ENCODE assay signal across 8 cellular contexts in the genomic region with DNA sequence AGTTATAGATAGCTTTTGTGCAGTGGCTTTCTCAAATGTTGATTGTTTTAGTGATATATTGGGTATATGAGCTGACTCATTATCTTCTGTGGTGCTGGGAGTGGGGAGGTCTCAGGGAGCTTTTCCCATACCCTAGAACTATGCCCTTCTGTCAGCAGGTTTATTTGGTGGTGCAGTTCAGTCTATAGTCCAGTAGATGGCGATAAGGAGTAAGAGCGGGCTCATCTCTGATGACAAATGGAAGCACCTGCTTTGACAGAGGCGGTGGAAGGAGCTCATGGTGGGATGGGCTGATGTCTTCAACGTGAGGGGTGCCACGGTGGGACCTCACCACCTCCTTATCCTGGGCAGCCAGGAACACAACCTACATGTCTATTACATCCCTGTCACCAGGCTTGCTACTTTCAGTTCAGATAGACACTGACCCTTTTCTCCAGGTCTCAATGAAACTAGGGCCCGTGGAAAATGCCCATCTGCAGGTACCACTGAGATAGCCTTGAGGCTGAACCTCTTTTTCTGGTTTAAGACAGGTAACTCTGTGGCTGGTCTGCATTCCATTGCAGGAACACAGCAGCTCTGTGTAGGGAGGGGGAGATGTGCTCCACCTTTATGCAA. TPM values are rescaled to one million over a fixed set of nuclear protein-coding genes. Genes with fewer than 3 reads are reported as not detected.
DNase-seq lines count a peak whose midpoint lies in the region; ATAC-seq, FAIRE-seq and TF ChIP-seq lines count a peak whose summit lies in the region.

No MANE protein-coding gene starts in this region.

- no peak overlapping the region for H3K4me3 ChIP-seq in Jurkat, Clone E6-1 (ENCODE audit: low read length)
- no peak overlapping the region for H3K4me3 ChIP-seq in HepG2 (replicated peaks in 1 of 3; ENCODE audit: insufficient read depth in 1 of 3, low read depth in 2 of 3, low read length in 3 of 3)
- no peak overlapping the region for H3K4me3 ChIP-seq in testis

- H3K27me3 Mint-ChIP-seq in MCF 10A (ENCODE audit: insufficient read depth, unreplicated experiment): peaks cover 22% of the 10 kb centered on the region

- H3K4me2 ChIP-seq in HepG2 (ENCODE audit: low read depth, low read length): no peak overlapping the region

- H3K36me3 ChIP-seq in HepG2 (replicated peaks in 1 of 2; ENCODE audit: control insufficient read depth in 1 of 2, insufficient read depth in 2 of 2, low read length in 2 of 2) (no peaks in the 10 kb centered on the region), testis (ENCODE audit: low read depth, missing control alignments) (no peaks in the 10 kb centered on the region)

- H3K4me1 ChIP-seq in HepG2 (ENCODE audit: insufficient read depth, low read length): no peaks in the 10 kb centered on the region
- no peaks in the 10 kb centered on the region for H3K4me1 ChIP-seq in testis

- ATAC-seq in GM21529 (IDR thresholded peaks at IDR 0.05; ENCODE audit: unreplicated experiment) (peak; percentile 89), HepG2 (peak; percentile 87)

- no peak for TF ChIP-seq EP300 in HepG2 (IDR thresholded peaks at IDR 0.05; ENCODE audit: low read depth in 2 of 2, low read length in 2 of 2)
- no peak for TF ChIP-seq EP300 in HepG2 (CRISPR knock-in tag; IDR thresholded peaks at IDR 0.05; ENCODE audit: borderline replicate concordance)

- H3K9me3 Mint-ChIP-seq in MCF 10A (ENCODE audit: unreplicated experiment): no peaks in the 10 kb centered on the region

- BruUV-seq in MCF 10A (replicated peaks; lab: Mats Ljungman, UMichigan) (no TSS peak), HepG2 (replicated peaks; lab: Mats Ljungman, UMichigan) (no TSS peak)

- POLR2A ChIA-PET in MCF 10A (lab: Yijun Ruan, JAX) (interaction anchor here (1.0 to 1.1 kb wide), 2 partner anchors 41 to 43 kb away, joined by 3 read pairs; no protein-coding TSS in a partner anchor), HepG2 (lab: Yijun Ruan, JAX) (no interaction called here)

- H3K27ac ChIP-seq in HepG2 (ENCODE audit: extremely low read length, insufficient read depth, low read length) (no peak overlapping the region), testis (no peak overlapping the region)

- TF ChIP-seq CTCF in MCF 10A (IDR thresholded peaks at IDR 0.05; ENCODE audit: unreplicated experiment) (peak; percentile 91), HepG2 (CRISPR knock-in tag; IDR thresholded peaks at IDR 0.05) (peak; percentile 81), testis (IDR thresholded peaks at IDR 0.05) (peak; percentile 39 to 83 (median 67))

- H4K20me1 ChIP-seq in HepG2 (ENCODE audit: insufficient read depth, low read length): no peaks in the 10 kb centered on the region

- WGBS in HepG2 (ENCODE audit: low lambda C conversion rate): 0% methylated on average over 2 of the region's 6 CpGs
- WGBS in testis, 2 donors: 16 to 19% methylated on average over 6 of the region's 6 CpGs

- no peak for TF ChIP-seq RAD21 in HepG2 (CRISPR knock-in tag; IDR thresholded peaks at IDR 0.05)

- no peaks in the 10 kb centered on the region for H3K36me3 Mint-ChIP-seq in MCF 10A (ENCODE audit: insufficient read depth, unreplicated experiment)

- no peak overlapping the region for H2AFZ ChIP-seq in HepG2 (ENCODE audit: low read length)

- intact Hi-C loops in MCF 10A (cut with micrococcal nuclease): loop anchor here (1.0 kb wide), 3 partner anchors 114 to 630 kb away; a partner anchor contains a TSS
- intact Hi-C loops in HepG2 (cut with micrococcal nuclease; ENCODE audit: unreplicated experiment): no loop called here
- intact Hi-C loops in testis (cut with DNase I; ENCODE audit: low total_unique reads): no loop called here

- no peak overlapping the region for H3K4me3 Mint-ChIP-seq in MCF 10A (ENCODE audit: unreplicated experiment)

- DNase-seq in NCI-H2081 (lab: John Stamatoyannopoulos, UW) (peak; percentile 18 to 49), NCI-H2081 treated with DMSO at 0.1 percent for 48 hours (lab: John Stamatoyannopoulos, UW) (no peak), RPMI8226 (peak; percentile 40), MCF 10A (ENCODE audit: unreplicated experiment) (peak; percentile 64), HepG2 (ENCODE audit: low spot score) (peak; percentile 48), testis (peak; percentile 36)
- DNase-seq in Jurkat, Clone E6-1 (ENCODE audit: low read depth, low spot score): peak; percentile 51

- H3K9me3 ChIP-seq in HepG2 (ENCODE audit: low read length) (no peaks in the 10 kb centered on the region), testis (no peaks in the 10 kb centered on the region)

- CTCF ChIA-PET in MCF 10A (lab: Yijun Ruan, JAX): interaction anchor here (0.6 to 4.4 kb wide), 75 partner anchors 8 to 1830 kb away, joined by 3 to 45 read pairs (median 4); a partner anchor contains a TSS
- CTCF ChIA-PET in HepG2 (lab: Yijun Ruan, JAX; ENCODE audit: low intra/inter-chr PET ratio, low total read pairs): no interaction called here

- peak; percentile 12 for FAIRE-seq in HepG2 (lab: Jason Lieb, UNC)

- no peaks in the 10 kb centered on the region for H3K4me1 Mint-ChIP-seq in MCF 10A (ENCODE audit: insufficient read depth, unreplicated experiment)

- in situ Hi-C loops in HepG2 (cut with HindIII; ENCODE audit: extremely low pct_ligation_motif_present, low pct_unique_long_range_greater_than_20kb): no loop called here

- no peak overlapping the region for H3K27ac Mint-ChIP-seq in MCF 10A (ENCODE audit: low read depth, unreplicated experiment)

- H3K27me3 ChIP-seq in HepG2 (ENCODE audit: control insufficient read depth in 1 of 2, insufficient read depth in 2 of 2, low read length in 2 of 2) (no peaks in the 10 kb centered on the region; a peak in 1 of 5 replicates), testis (no peaks in the 10 kb centered on the region)

- H3K79me2 ChIP-seq in HepG2 (ENCODE audit: insufficient read depth, low read length): no peaks in the 10 kb centered on the region

- no peak overlapping the region for H3K9ac ChIP-seq in HepG2 (ENCODE audit: insufficient read depth, low read depth, low read length)

- TF ChIP-seq POLR2A in HepG2 (IDR thresholded peaks at IDR 0.05; ENCODE audit: insufficient read depth in 1 of 2, low read depth in 2 of 2, low read length in 2 of 2) (no peak), testis (IDR thresholded peaks at IDR 0.05) (no peak)

RNA-seq across cellular contexts. Expression of a gene that starts 13.0 kb away (rescaled TPM):
- not detected for polyA plus RNA-seq in Jurkat, Clone E6-1 (2012; ENCODE audit: insufficient read depth, insufficient read length)
- total RNA-seq in MCF 10A (2022): 0.17 and 0.28 TPM in 2 replicates
- not detected in 2 replicates for total RNA-seq in HepG2 (2016; rRNA removed; fragmentation: Illumina TruSeq; extraction: Trizol)
- total RNA-seq in HepG2 (2016; cell fraction: cytosol; rRNA removed; fragmentation: Illumina TruSeq; extraction: Trizol; ENCODE audit: low read depth): not detected in 2 replicates
- total RNA-seq in HepG2 (2016; cell fraction: insoluble cytoplasmic fraction; rRNA removed; fragmentation: Illumina TruSeq; extraction: Trizol): not detected in 2 replicates
- total RNA-seq in HepG2 (2016; cell fraction: membrane; rRNA removed; fragmentation: Illumina TruSeq; extraction: Trizol): not detected in 2 replicates
- not detected in 2 replicates for total RNA-seq in HepG2 (2016; cell fraction: nucleus; rRNA removed; fragmentation: Illumina TruSeq; extraction: Trizol)
- not detected in 2 replicates for polyA plus RNA-seq in HepG2 (2011; rRNA removed)
- polyA plus RNA-seq in HepG2 (2011; cell fraction: cytosol; rRNA removed): not detected in 2 replicates
- not detected in 2 replicates for polyA plus RNA-seq in HepG2 (2011; cell fraction: nucleus; rRNA removed)
- not detected in 2 replicates for polyA plus RNA-seq in HepG2 (2012)
- not detected in 2 replicates for polyA plus RNA-seq in HepG2 (2016; cell fraction: cytosol; fragmentation: Illumina TruSeq; extraction: Trizol; ENCODE audit: low read depth)
- polyA plus RNA-seq in HepG2 (2016; cell fraction: insoluble cytoplasmic fraction; fragmentation: Illumina TruSeq; extraction: Trizol; ENCODE audit: low read depth): not detected in 2 replicates
- polyA plus RNA-seq in HepG2 (2016; cell fraction: membrane; fragmentation: Illumina TruSeq; extraction: Trizol; ENCODE audit: low read depth): not detected in 2 replicates
- not detected in 2 replicates for polyA plus RNA-seq in HepG2 (2016; cell fraction: nucleus; fragmentation: Illumina TruSeq; extraction: Trizol; ENCODE audit: insufficient read depth, low read depth)
- not detected in 2 replicates for polyA minus RNA-seq in HepG2 (2011; rRNA and poly(A)+ RNA removed; ENCODE audit: low replicate concordance)
- not detected in 2 replicates for polyA minus RNA-seq in HepG2 (2011; cell fraction: cytosol; rRNA and poly(A)+ RNA removed)
- polyA minus RNA-seq in HepG2 (2011; cell fraction: nucleus; rRNA and poly(A)+ RNA removed): not detected in 2 replicates
- total RNA-seq in testis: 1 to 10 TPM; 2.2 to 2.6 TPM
- polyA plus RNA-seq in testis (ENCODE audit: insufficient read depth, low read depth, low replicate concordance): not detected

RNA-seq across cellular contexts. Expression of a gene that starts 29.7 kb away (rescaled TPM):
- not detected for polyA plus RNA-seq in Jurkat, Clone E6-1 (2012; ENCODE audit: insufficient read depth, insufficient read length)
- total RNA-seq in MCF 10A (2022) (not detected in 2 replicates), HepG2 (2016; rRNA removed; fragmentation: Illumina TruSeq; extraction: Trizol) (not detected in 2 replicates), testis (not detected)
- total RNA-seq in HepG2 (2016; cell fraction: cytosol; rRNA removed; fragmentation: Illumina TruSeq; extraction: Trizol; ENCODE audit: low read depth): not detected in 2 replicates
- total RNA-seq in HepG2 (2016; cell fraction: insoluble cytoplasmic fraction; rRNA removed; fragmentation: Illumina TruSeq; extraction: Trizol): not detected in 2 replicates
- not detected in 2 replicates for total RNA-seq in HepG2 (2016; cell fraction: membrane; rRNA removed; fragmentation: Illumina TruSeq; extraction: Trizol)
- total RNA-seq in HepG2 (2016; cell fraction: nucleus; rRNA removed; fragmentation: Illumina TruSeq; extraction: Trizol): not detected in 2 replicates
- polyA plus RNA-seq in HepG2 (2011; rRNA removed) (not detected in 2 replicates), testis (ENCODE audit: insufficient read depth, low read depth, low replicate concordance) (not detected)
- not detected in 2 replicates for polyA plus RNA-seq in HepG2 (2011; cell fraction: cytosol; rRNA removed)
- polyA plus RNA-seq in HepG2 (2011; cell fraction: nucleus; rRNA removed): not detected in 2 replicates
- not detected in 2 replicates for polyA plus RNA-seq in HepG2 (2012)
- not detected in 2 replicates for polyA plus RNA-seq in HepG2 (2016; cell fraction: cytosol; fragmentation: Illumina TruSeq; extraction: Trizol; ENCODE audit: low read depth)
- not detected in 2 replicates for polyA plus RNA-seq in HepG2 (2016; cell fraction: insoluble cytoplasmic fraction; fragmentation: Illumina TruSeq; extraction: Trizol; ENCODE audit: low read depth)
- polyA plus RNA-seq in HepG2 (2016; cell fraction: membrane; fragmentation: Illumina TruSeq; extraction: Trizol; ENCODE audit: low read depth): not detected in 2 replicates
- not detected in 2 replicates for polyA plus RNA-seq in HepG2 (2016; cell fraction: nucleus; fragmentation: Illumina TruSeq; extraction: Trizol; ENCODE audit: insufficient read depth, low read depth)
- polyA minus RNA-seq in HepG2 (2011; rRNA and poly(A)+ RNA removed; ENCODE audit: low replicate concordance): not detected in 2 replicates
- polyA minus RNA-seq in HepG2 (2011; cell fraction: cytosol; rRNA and poly(A)+ RNA removed): not detected in 2 replicates
- not detected in 2 replicates for polyA minus RNA-seq in HepG2 (2011; cell fraction: nucleus; rRNA and poly(A)+ RNA removed)

RNA-seq across cellular contexts. Expression of a gene that starts 33.0 kb away (rescaled TPM):
- not detected for polyA plus RNA-seq in Jurkat, Clone E6-1 (2012; ENCODE audit: insufficient read depth, insufficient read length)
- total RNA-seq in MCF 10A (2022) (not detected in 2 replicates), HepG2 (2016; rRNA removed; fragmentation: Illumina TruSeq; extraction: Trizol) (not detected in 2 replicates), testis (not detected)
- total RNA-seq in HepG2 (2016; cell fraction: cytosol; rRNA removed; fragmentation: Illumina TruSeq; extraction: Trizol; ENCODE audit: low read depth): not detected in 2 replicates
- not detected in 2 replicates for total RNA-seq in HepG2 (2016; cell fraction: insoluble cytoplasmic fraction; rRNA removed; fragmentation: Illumina TruSeq; extraction: Trizol)
- not detected in 2 replicates for total RNA-seq in HepG2 (2016; cell fraction: membrane; rRNA removed; fragmentation: Illumina TruSeq; extraction: Trizol)
- not detected in 2 replicates for total RNA-seq in HepG2 (2016; cell fraction: nucleus; rRNA removed; fragmentation: Illumina TruSeq; extraction: Trizol)
- polyA plus RNA-seq in HepG2 (2011; rRNA removed) (not detected in 2 replicates), testis (ENCODE audit: insufficient read depth, low read depth, low replicate concordance) (not detected)
- not detected in 2 replicates for polyA plus RNA-seq in HepG2 (2011; cell fraction: cytosol; rRNA removed)
- polyA plus RNA-seq in HepG2 (2011; cell fraction: nucleus; rRNA removed): not detected in 2 replicates
- not detected in 2 replicates for polyA plus RNA-seq in HepG2 (2012)
- polyA plus RNA-seq in HepG2 (2016; cell fraction: cytosol; fragmentation: Illumina TruSeq; extraction: Trizol; ENCODE audit: low read depth): not detected in 2 replicates
- not detected in 2 replicates for polyA plus RNA-seq in HepG2 (2016; cell fraction: insoluble cytoplasmic fraction; fragmentation: Illumina TruSeq; extraction: Trizol; ENCODE audit: low read depth)
- polyA plus RNA-seq in HepG2 (2016; cell fraction: membrane; fragmentation: Illumina TruSeq; extraction: Trizol; ENCODE audit: low read depth): not detected in 2 replicates
- polyA plus RNA-seq in HepG2 (2016; cell fraction: nucleus; fragmentation: Illumina TruSeq; extraction: Trizol; ENCODE audit: insufficient read depth, low read depth): not detected in 2 replicates
- not detected in 2 replicates for polyA minus RNA-seq in HepG2 (2011; rRNA and poly(A)+ RNA removed; ENCODE audit: low replicate concordance)
- not detected in 2 replicates for polyA minus RNA-seq in HepG2 (2011; cell fraction: cytosol; rRNA and poly(A)+ RNA removed)
- polyA minus RNA-seq in HepG2 (2011; cell fraction: nucleus; rRNA and poly(A)+ RNA removed): not detected in 2 replicates

RNA-seq across cellular contexts. Expression of a gene that starts 40.7 kb away (rescaled TPM):
- polyA plus RNA-seq in Jurkat, Clone E6-1 (2012; ENCODE audit: insufficient read depth, insufficient read length): not detected
- total RNA-seq in MCF 10A (2022) (0.37 and 0.39 TPM in 2 replicates), HepG2 (2016; rRNA removed; fragmentation: Illumina TruSeq; extraction: Trizol) (not detected in 2 replicates), testis (1 to 10 TPM; 1.8 to 2.8 TPM)
- total RNA-seq in HepG2 (2016; cell fraction: cytosol; rRNA removed; fragmentation: Illumina TruSeq; extraction: Trizol; ENCODE audit: low read depth): not detected in 2 replicates
- not detected in 2 replicates for total RNA-seq in HepG2 (2016; cell fraction: insoluble cytoplasmic fraction; rRNA removed; fragmentation: Illumina TruSeq; extraction: Trizol)
- total RNA-seq in HepG2 (2016; cell fraction: membrane; rRNA removed; fragmentation: Illumina TruSeq; extraction: Trizol): not detected in 2 replicates
- total RNA-seq in HepG2 (2016; cell fraction: nucleus; rRNA removed; fragmentation: Illumina TruSeq; extraction: Trizol): not detected in 2 replicates
- polyA plus RNA-seq in HepG2 (2011; rRNA removed) (not detected in 2 replicates), testis (ENCODE audit: insufficient read depth, low read depth, low replicate concordance) (0.30 TPM)
- polyA plus RNA-seq in HepG2 (2011; cell fraction: cytosol; rRNA removed): not detected in 2 replicates
- not detected in 2 replicates for polyA plus RNA-seq in HepG2 (2011; cell fraction: nucleus; rRNA removed)
- polyA plus RNA-seq in HepG2 (2012): not detected in 2 replicates
- not detected in 2 replicates for polyA plus RNA-seq in HepG2 (2016; cell fraction: cytosol; fragmentation: Illumina TruSeq; extraction: Trizol; ENCODE audit: low read depth)
- not detected in 2 replicates for polyA plus RNA-seq in HepG2 (2016; cell fraction: insoluble cytoplasmic fraction; fragmentation: Illumina TruSeq; extraction: Trizol; ENCODE audit: low read depth)
- polyA plus RNA-seq in HepG2 (2016; cell fraction: membrane; fragmentation: Illumina TruSeq; extraction: Trizol; ENCODE audit: low read depth): not detected in 2 replicates
- polyA plus RNA-seq in HepG2 (2016; cell fraction: nucleus; fragmentation: Illumina TruSeq; extraction: Trizol; ENCODE audit: insufficient read depth, low read depth): not detected in 2 replicates
- not detected in 2 replicates for polyA minus RNA-seq in HepG2 (2011; rRNA and poly(A)+ RNA removed; ENCODE audit: low replicate concordance)
- not detected in 2 replicates for polyA minus RNA-seq in HepG2 (2011; cell fraction: cytosol; rRNA and poly(A)+ RNA removed)
- polyA minus RNA-seq in HepG2 (2011; cell fraction: nucleus; rRNA and poly(A)+ RNA removed): not detected in 2 replicates

RNA-seq across cellular contexts. Expression of a gene that starts 50.4 kb away (rescaled TPM):
- polyA plus RNA-seq in Jurkat, Clone E6-1 (2012; ENCODE audit: insufficient read depth, insufficient read length): not detected
- total RNA-seq in MCF 10A (2022) (not detected in 2 replicates), HepG2 (2016; rRNA removed; fragmentation: Illumina TruSeq; extraction: Trizol) (not detected in 2 replicates), testis (not detected)
- not detected in 2 replicates for total RNA-seq in HepG2 (2016; cell fraction: cytosol; rRNA removed; fragmentation: Illumina TruSeq; extraction: Trizol; ENCODE audit: low read depth)
- total RNA-seq in HepG2 (2016; cell fraction: insoluble cytoplasmic fraction; rRNA removed; fragmentation: Illumina TruSeq; extraction: Trizol): not detected in 2 replicates
- total RNA-seq in HepG2 (2016; cell fraction: membrane; rRNA removed; fragmentation: Illumina TruSeq; extraction: Trizol): not detected in 2 replicates
- not detected in 2 replicates for total RNA-seq in HepG2 (2016; cell fraction: nucleus; rRNA removed; fragmentation: Illumina TruSeq; extraction: Trizol)
- polyA plus RNA-seq in HepG2 (2011; rRNA removed) (not detected in 2 replicates), testis (ENCODE audit: insufficient read depth, low read depth, low replicate concordance) (not detected)
- not detected in 2 replicates for polyA plus RNA-seq in HepG2 (2011; cell fraction: cytosol; rRNA removed)
- polyA plus RNA-seq in HepG2 (2011; cell fraction: nucleus; rRNA removed): not detected in 2 replicates
- polyA plus RNA-seq in HepG2 (2012): not detected in 2 replicates
- polyA plus RNA-seq in HepG2 (2016; cell fraction: cytosol; fragmentation: Illumina TruSeq; extraction: Trizol; ENCODE audit: low read depth): not detected in 2 replicates
- polyA plus RNA-seq in HepG2 (2016; cell fraction: insoluble cytoplasmic fraction; fragmentation: Illumina TruSeq; extraction: Trizol; ENCODE audit: low read depth): not detected in 2 replicates
- not detected in 2 replicates for polyA plus RNA-seq in HepG2 (2016; cell fraction: membrane; fragmentation: Illumina TruSeq; extraction: Trizol; ENCODE audit: low read depth)
- polyA plus RNA-seq in HepG2 (2016; cell fraction: nucleus; fragmentation: Illumina TruSeq; extraction: Trizol; ENCODE audit: insufficient read depth, low read depth): not detected in 2 replicates
- polyA minus RNA-seq in HepG2 (2011; rRNA and poly(A)+ RNA removed; ENCODE audit: low replicate concordance): not detected in 2 replicates
- polyA minus RNA-seq in HepG2 (2011; cell fraction: cytosol; rRNA and poly(A)+ RNA removed): not detected in 2 replicates
- polyA minus RNA-seq in HepG2 (2011; cell fraction: nucleus; rRNA and poly(A)+ RNA removed): not detected in 2 replicates
